In the genomic region with DNA sequence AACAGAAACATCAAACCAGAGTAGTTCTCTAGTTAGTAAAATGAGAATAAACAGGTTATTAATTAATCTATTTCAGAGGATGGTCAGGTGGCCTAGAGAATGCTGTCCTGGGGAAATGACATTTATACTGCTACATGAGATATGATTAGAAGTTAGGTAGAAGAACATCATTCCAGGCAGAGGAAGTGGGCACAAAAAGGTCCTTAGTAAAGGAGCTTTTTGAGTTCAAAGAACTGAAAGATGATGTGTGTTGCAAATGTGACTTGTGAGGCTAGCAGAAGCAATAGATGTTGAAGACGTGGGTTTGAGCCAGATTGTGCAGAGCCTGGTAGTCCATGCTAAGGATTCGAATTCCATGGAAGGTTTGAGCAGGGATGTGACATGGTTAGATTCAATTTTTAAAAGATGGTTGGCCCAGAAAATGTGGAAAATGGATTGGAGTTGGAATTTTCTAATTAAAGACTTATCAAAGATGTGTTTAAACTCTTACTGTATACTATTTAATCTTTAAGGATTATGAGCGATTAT, we compare ENCODE assay signal across 10 cellular contexts. TPM values are rescaled to one million over a fixed set of nuclear protein-coding genes. Genes with fewer than 3 reads are reported as not detected.
DNase-seq lines count a peak whose midpoint lies in the region; ATAC-seq and TF ChIP-seq lines count a peak whose summit lies in the region.
"Had no signal": no experiment of that assay in that cellular context is flagged by ENCODE, and none has a peak within 500 bp of the region (broad histone marks: within the 10 kb centered on the region; RNA-seq: fewer than 3 reads in every experiment).

No MANE protein-coding gene starts in this region.

- no peak overlapping the region for H3K4me3 ChIP-seq in mesodermal cell (ENCODE audit: extremely low read depth, insufficient read depth, low read length, poor library complexity, severe bottlenecking)

- ATAC-seq in GM21367 (IDR thresholded peaks at IDR 0.05; ENCODE audit: unreplicated experiment): no peak
- no peak for ATAC-seq in HG02970 (IDR thresholded peaks at IDR 0.05; ENCODE audit: low FRiP score, unreplicated experiment)
- no peak for ATAC-seq in GM19035 (IDR thresholded peaks at IDR 0.05; ENCODE audit: unreplicated experiment)

- H3K9me3 ChIP-seq in mesodermal cell (ENCODE audit: control insufficient read depth, low read length): no peaks in the 10 kb centered on the region

- H3K36me3 ChIP-seq in mesodermal cell (ENCODE audit: control insufficient read depth, insufficient read depth, low read length): peaks cover 35% of the 10 kb centered on the region

- peak overlapping the region; percentile 88 for H3K27ac ChIP-seq in mesodermal cell (ENCODE audit: low read depth, low read length, severe bottlenecking)

- peak overlapping the region in 1 of 2 donors; percentile 35 for H3K4me3 Mint-ChIP-seq in CD14-positive monocyte
- peak overlapping the region; percentile 73 for H3K4me3 Mint-ChIP-seq in activated T-helper 1 cell treated with anti-CD3 and anti-CD28 coated beads, Interleukin-12 subunit alpha, Interleukin-12 subunit beta, Interleukin-2, Interleukin-4 antibody, amounts not matched to agents 30 ng/mL and 10 ng/mL and 1 ng/mL, durations not matched to agents 14 hours and 24 hours and 36 hours

- H3K36me3 Mint-ChIP-seq in CD14-positive monocyte: peaks cover 19 to 41% of the 10 kb centered on the region in 2 donors
- peaks cover 22% of the 10 kb centered on the region for H3K36me3 Mint-ChIP-seq in activated T-helper 1 cell treated with anti-CD3 and anti-CD28 coated beads, Interleukin-12 subunit alpha, Interleukin-12 subunit beta, Interleukin-2, Interleukin-4 antibody, amounts not matched to agents 30 ng/mL and 10 ng/mL and 1 ng/mL, durations not matched to agents 14 hours and 24 hours and 36 hours (ENCODE audit: low read depth)

- H3K27ac Mint-ChIP-seq in CD14-positive monocyte: peak overlapping the region; percentile 76 to 92 (median 86)
- peak overlapping the region; percentile 93 for H3K27ac Mint-ChIP-seq in activated T-helper 1 cell treated with anti-CD3 and anti-CD28 coated beads, Interleukin-12 subunit alpha, Interleukin-12 subunit beta, Interleukin-2, Interleukin-4 antibody, amounts not matched to agents 30 ng/mL and 10 ng/mL and 1 ng/mL, durations not matched to agents 14 hours and 24 hours and 36 hours

- WGBS in mesodermal cell (ENCODE audit: insufficient coverage in 2 of 2), 2 experiments: 54 to 75% methylated on average over 1 to 2 of the region's 3 CpGs

- no peak for TF ChIP-seq CTCF in CD14-positive monocyte (IDR thresholded peaks at IDR 0.05)

- peaks cover 0 to 3% (median 0%) of the 10 kb centered on the region in 7 donors for H3K9me3 Mint-ChIP-seq in CD14-positive monocyte
- H3K9me3 Mint-ChIP-seq in activated T-helper 1 cell treated with anti-CD3 and anti-CD28 coated beads, Interleukin-12 subunit alpha, Interleukin-12 subunit beta, Interleukin-2, Interleukin-4 antibody, amounts not matched to agents 30 ng/mL and 10 ng/mL and 1 ng/mL, durations not matched to agents 14 hours and 24 hours and 36 hours: no peaks in the 10 kb centered on the region
- H3K9me3 Mint-ChIP-seq: naive B cell had no signal

- peaks cover 10% of the 10 kb centered on the region for H3K4me1 ChIP-seq in mesodermal cell (ENCODE audit: control insufficient read depth, insufficient read depth, low read length, poor library complexity, severe bottlenecking)

- no peaks in the 10 kb centered on the region for H3K27me3 Mint-ChIP-seq in CD14-positive monocyte (ENCODE audit: low read depth in 3 of 3)
- no peaks in the 10 kb centered on the region for H3K27me3 Mint-ChIP-seq in activated T-helper 1 cell treated with anti-CD3 and anti-CD28 coated beads, Interleukin-12 subunit alpha, Interleukin-12 subunit beta, Interleukin-2, Interleukin-4 antibody, amounts not matched to agents 30 ng/mL and 10 ng/mL and 1 ng/mL, durations not matched to agents 14 hours and 24 hours and 36 hours (ENCODE audit: insufficient read depth)
- H3K27me3 Mint-ChIP-seq: naive B cell had no signal

- intact Hi-C loops in CD14-positive monocyte (cut with micrococcal nuclease): loop anchor here in 1 of 2 donors (5.0 kb wide), 1 partner anchor 66 kb away; no protein-coding TSS in a partner anchor
- intact Hi-C loops in activated T-helper 1 cell treated with anti-CD3 and anti-CD28 coated beads, Interleukin-12 subunit alpha, Interleukin-12 subunit beta, Interleukin-2, Interleukin-4 antibody, amounts not matched to agents 30 ng/mL and 10 ng/mL and 1 ng/mL, durations not matched to agents 14 hours and 24 hours and 36 hours (cut with micrococcal nuclease): loop anchor here (1.0 to 2.0 kb wide), 5 partner anchors 18 to 1491 kb away; partner anchors contain the start of genes ASXL2 and RAB10

- DNase-seq in CD14-positive monocyte (ENCODE audit: low spot score) (no peak), HT-29 (ENCODE audit: low spot score) (peak; percentile 9), NCI-H526 (lab: John Stamatoyannopoulos, UW) (no peak)
- DNase-seq in activated T-helper 1 cell treated with anti-CD3 and anti-CD28 coated beads, Interleukin-12 subunit alpha, Interleukin-12 subunit beta, Interleukin-2, Interleukin-4 antibody, amounts not matched to agents 30 ng/mL and 10 ng/mL and 1 ng/mL, durations not matched to agents 14 hours and 24 hours and 36 hours (ENCODE audit: low spot score): no peak
- DNase-seq: naive B cell, NCI-H2081 treated with DMSO at 0.1 percent for 48 hours had no signal

- peaks cover 66% of the 10 kb centered on the region for H3K4me1 Mint-ChIP-seq in CD14-positive monocyte
- peaks cover 62% of the 10 kb centered on the region for H3K4me1 Mint-ChIP-seq in activated T-helper 1 cell treated with anti-CD3 and anti-CD28 coated beads, Interleukin-12 subunit alpha, Interleukin-12 subunit beta, Interleukin-2, Interleukin-4 antibody, amounts not matched to agents 30 ng/mL and 10 ng/mL and 1 ng/mL, durations not matched to agents 14 hours and 24 hours and 36 hours (ENCODE audit: low read depth)

RNA-seq across cellular contexts. Expression of gene RAB10, which starts 34.2 kb away (rescaled TPM):
- 100 to 1,000 TPM; 202 to 258 TPM for polyA plus RNA-seq in CD14-positive monocyte
- 118 and 135 TPM in 2 replicates for total RNA-seq in HT-29 (2014; rRNA removed; shearing (Covaris generic))
- 128 and 130 TPM in 2 replicates for total RNA-seq in activated T-helper 1 cell treated with anti-CD3 and anti-CD28 coated beads, Interleukin-12 subunit alpha, Interleukin-12 subunit beta, Interleukin-2, Interleukin-4 antibody, amounts not matched to agents 30 ng/mL and 10 ng/mL and 1 ng/mL, durations not matched to agents 14 hours and 24 hours and 36 hours
- polyA plus RNA-seq in mesodermal cell (2013, experiment 1 of 2): 94.4 TPM
- polyA plus RNA-seq in mesodermal cell (2013, experiment 2 of 2): 108 TPM
